31 cellular contexts compared by ENCODE assay signal in the genomic region with DNA sequence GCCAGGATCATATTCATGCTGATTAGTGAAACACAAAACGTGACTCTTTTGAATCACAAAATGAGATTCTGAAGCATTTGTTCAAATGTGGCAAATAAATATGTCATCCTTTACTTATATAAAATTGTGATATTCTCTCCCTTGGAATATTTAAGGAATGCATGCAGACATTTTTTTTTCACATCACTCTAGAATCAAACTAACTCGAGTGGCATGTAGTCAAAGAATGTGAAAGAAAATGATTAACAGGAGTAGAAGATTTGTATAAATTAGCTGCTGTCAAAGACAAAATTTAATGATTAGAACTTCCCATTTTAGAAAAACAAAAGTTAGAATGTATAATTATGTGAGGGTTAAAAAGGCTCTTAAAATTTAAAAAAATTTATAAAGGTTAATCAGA.
"Had no signal": no experiment of that assay in that cellular context is flagged by ENCODE, and none has a peak within 500 bp of the region (broad histone marks: within the 10 kb centered on the region; RNA-seq: fewer than 3 reads in every experiment).

No MANE protein-coding gene starts in this region.

- H3K9me3 ChIP-seq: left ventricle myocardium inferior, suprapubic skin, thoracic aorta, tibial artery, upper lobe of right lung had no signal

- H3K4me3 Mint-ChIP-seq: immature natural killer cell; mesothelial cell of epicardium; naive B cell; natural killer cell treated with Interleukin-12 subunit alpha and Interleukin-12 subunit beta and Interleukin-15 and Interleukin-18, amount 100 ng/mL, for 72 hours; neural crest cell; stimulated activated naive CD8-positive, alpha-beta T cell treated with anti-CD3 and anti-CD28 coated beads, Interleukin-15, Interleukin-2, amounts not matched to agents 100 ng/mL and 50 ng/mL, for 24 hours had no signal

- H3K27ac Mint-ChIP-seq: immature natural killer cell; mesothelial cell of epicardium; naive B cell; natural killer cell treated with Interleukin-12 subunit alpha and Interleukin-12 subunit beta and Interleukin-15 and Interleukin-18, amount 100 ng/mL, for 72 hours; progenitor cell of endocrine pancreas; stimulated activated naive CD8-positive, alpha-beta T cell treated with anti-CD3 and anti-CD28 coated beads, Interleukin-15, Interleukin-2, amounts not matched to agents 100 ng/mL and 50 ng/mL, for 24 hours had no signal

- FAIRE-seq: islet of Langerhans, urothelium cell line had no signal

- H3K4me1 ChIP-seq: heart left ventricle, left ventricle myocardium inferior, parathyroid adenoma, suprapubic skin, tibial artery, upper lobe of right lung had no signal

- ATAC-seq: heart left ventricle; left colon; natural killer cell treated with Interleukin-12 subunit alpha and Interleukin-12 subunit beta and Interleukin-15 and Interleukin-18, amount 100 ng/mL, for 72 hours; right cardiac atrium; sciatic nerve; upper lobe of right lung had no signal

- H3K36me3 ChIP-seq: heart left ventricle, left ventricle myocardium inferior, suprapubic skin, thoracic aorta, tibial artery, upper lobe of right lung had no signal

- H3K27ac ChIP-seq: heart left ventricle, left ventricle myocardium inferior, parathyroid adenoma, skin epidermis, suprapubic skin, thoracic aorta, tibial artery, upper lobe of right lung had no signal

- H3K4me3 ChIP-seq: heart left ventricle, left ventricle myocardium inferior, lung, skin epidermis, suprapubic skin, thoracic aorta, tibial artery, upper lobe of right lung had no signal

- DNase-seq: heart left ventricle; hypothalamus; immature natural killer cell; left colon; left ventricle myocardium inferior; mesendoderm; naive B cell; nucleus accumbens; retina; right cardiac atrium; stimulated activated CD4-positive, alpha-beta T cell treated with anti-CD3 and anti-CD28 coated beads, Interleukin-12 subunit alpha, Interleukin-12 subunit beta, amount 100 ng/mL, for 4 hours; stimulated activated CD4-positive, alpha-beta T cell treated with anti-CD3 and anti-CD28 coated beads, Interleukin-15, amount 100 ng/mL, for 24 hours; stimulated activated CD4-positive, alpha-beta T cell treated with anti-CD3 and anti-CD28 coated beads, Interleukin-2, amount 100 ng/mL, for 24 hours; stimulated activated CD4-positive, alpha-beta T cell treated with anti-CD3 and anti-CD28 coated beads, Interleukin-4, amount 100 ng/mL, for 1 hour; stimulated activated naive CD4-positive, alpha-beta T cell; tibial artery; trophoblast cell; upper lobe of right lung had no signal

- H3K9me3 Mint-ChIP-seq: mesothelial cell of epicardium; neural crest cell; stimulated activated naive CD8-positive, alpha-beta T cell treated with anti-CD3 and anti-CD28 coated beads, Interleukin-15, Interleukin-2, amounts not matched to agents 100 ng/mL and 50 ng/mL, for 24 hours had no signal

- H3K27me3 Mint-ChIP-seq: naive B cell; natural killer cell treated with Interleukin-12 subunit alpha and Interleukin-12 subunit beta and Interleukin-15 and Interleukin-18, amount 100 ng/mL, for 72 hours; progenitor cell of endocrine pancreas; stimulated activated naive CD8-positive, alpha-beta T cell treated with anti-CD3 and anti-CD28 coated beads, Interleukin-15, Interleukin-2, amounts not matched to agents 100 ng/mL and 50 ng/mL, for 24 hours had no signal

- H3K4me1 Mint-ChIP-seq: immature natural killer cell, naive B cell, neural crest cell had no signal

- H3K9ac ChIP-seq: parathyroid adenoma had no signal

- H3K36me3 Mint-ChIP-seq: mesothelial cell of epicardium; naive B cell; natural killer cell treated with Interleukin-12 subunit alpha and Interleukin-12 subunit beta and Interleukin-15 and Interleukin-18, amount 100 ng/mL, for 72 hours had no signal
